In the genomic region with DNA sequence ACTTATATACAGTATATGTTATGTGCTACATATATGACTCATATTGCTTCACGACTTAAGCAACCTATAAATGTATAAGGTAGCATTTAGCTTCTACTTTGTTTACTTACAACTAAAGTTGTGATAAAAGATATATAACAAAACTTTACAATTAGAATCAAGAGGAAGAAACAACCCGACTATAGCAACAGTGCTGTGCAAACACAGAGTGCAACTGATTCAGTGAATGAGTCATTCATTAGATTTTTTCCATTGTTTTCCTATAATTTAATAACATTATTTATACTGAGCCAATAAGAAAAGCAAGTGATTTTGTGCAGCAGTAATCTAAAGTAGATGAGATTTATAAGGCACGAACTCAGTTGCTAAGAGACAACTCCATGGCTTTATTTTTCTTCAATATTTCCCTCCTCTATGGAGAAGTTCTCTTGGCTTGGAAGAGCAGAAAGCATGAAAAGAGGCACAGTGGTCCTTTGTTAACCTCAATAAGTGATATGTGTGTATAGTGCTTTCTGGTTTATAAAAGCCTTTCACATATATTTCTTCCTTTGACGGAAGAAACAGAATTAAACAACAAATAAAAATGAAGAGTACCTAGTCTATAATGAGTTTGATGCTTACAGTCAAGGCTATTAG, we compare ENCODE assay signal across 12 cellular contexts.
A peak's percentile ranks its signal among the peaks of the same experiment; 100 is the strongest.
DNase-seq lines count a peak whose midpoint lies in the region; ATAC-seq lines count a peak whose summit lies in the region.
"Had no signal": no experiment of that assay in that cellular context is flagged by ENCODE, and none has a peak within 500 bp of the region (broad histone marks: within the 10 kb centered on the region; RNA-seq: fewer than 3 reads in every experiment).

No MANE protein-coding gene starts in this region.

- H3K4me3 ChIP-seq in adipocyte (ENCODE audit: low read length) = peak overlapping the region; percentile 23
- H3K4me3 ChIP-seq: BLaER1 treated with 17β-estradiol and CSF1 and Interleukin-3, amounts not matched to agents 10 nM and 100 nM; stomach had no signal

- peak overlapping the region in 1 of 2 donors; percentile 96 for H3K27ac Mint-ChIP-seq in stimulated activated naive CD8-positive, alpha-beta T cell treated with anti-CD3 and anti-CD28 coated beads, Interleukin-15, amount 100 ng/mL, for 72 hours
- H3K27ac Mint-ChIP-seq: natural killer cell had no signal

- DNase-seq in stimulated activated naive CD8-positive, alpha-beta T cell treated with anti-CD3 and anti-CD28 coated beads, Interleukin-15, amount 100 ng/mL, for 72 hours = no peak
- DNase-seq in stimulated activated naive CD8-positive, alpha-beta T cell treated with anti-CD3 and anti-CD28 coated beads, Interleukin-15, Interleukin-2, amounts not matched to agents 100 U/mL and 50 U/mL, for 24 hours = no peak
- DNase-seq in adipocyte (ENCODE audit: low read depth) (peak; percentile 19), medulla oblongata (ENCODE audit: extremely low spot score) (peak; percentile 74), HuH-7 (ENCODE audit: low spot score) (no peak)
- no peak for DNase-seq in stimulated activated CD4-positive, alpha-beta T cell treated with anti-CD3 and anti-CD28 coated beads, Interleukin-4, amount 100 ng/mL, for 4 hours
- DNase-seq: natural killer cell, stomach had no signal

- H3K9me3 Mint-ChIP-seq in stimulated activated naive CD8-positive, alpha-beta T cell treated with anti-CD3 and anti-CD28 coated beads, Interleukin-15, amount 100 ng/mL, for 72 hours = no peaks in the 10 kb centered on the region
- H3K9me3 Mint-ChIP-seq: natural killer cell had no signal

- H3K4me1 Mint-ChIP-seq in stimulated activated naive CD8-positive, alpha-beta T cell treated with anti-CD3 and anti-CD28 coated beads, Interleukin-15, amount 100 ng/mL, for 72 hours = peaks cover 90% of the 10 kb centered on the region

- no peak for ATAC-seq in stimulated activated naive CD8-positive, alpha-beta T cell treated with anti-CD3 and anti-CD28 coated beads, Interleukin-15, amount 100 ng/mL, for 72 hours
- no peak for ATAC-seq in stimulated activated naive CD8-positive, alpha-beta T cell treated with anti-CD3 and anti-CD28 coated beads, Interleukin-15, Interleukin-2, amounts not matched to agents 100 U/mL and 50 U/mL, for 24 hours
- no peak for ATAC-seq in GM18498 (IDR thresholded peaks at IDR 0.05; ENCODE audit: unreplicated experiment)
- no peak for ATAC-seq in HG02840 (IDR thresholded peaks at IDR 0.05; ENCODE audit: low FRiP score, unreplicated experiment)
- ATAC-seq: natural killer cell, Right ventricle myocardium inferior had no signal

- peak overlapping the region; percentile 61 for H3K9ac ChIP-seq in adipocyte (ENCODE audit: low read length)
- H3K9ac ChIP-seq: BLaER1 treated with 17β-estradiol and CSF1 and Interleukin-3, amounts not matched to agents 10 nM and 100 nM had no signal

- H3K27me3 Mint-ChIP-seq in stimulated activated naive CD8-positive, alpha-beta T cell treated with anti-CD3 and anti-CD28 coated beads, Interleukin-15, amount 100 ng/mL, for 72 hours = no peaks in the 10 kb centered on the region

- H3K27me3 ChIP-seq in adipocyte (replicated peaks; ENCODE audit: control insufficient read depth, insufficient read depth, low read length) = no peaks in the 10 kb centered on the region
- H3K27me3 ChIP-seq: BLaER1 treated with 17β-estradiol and CSF1 and Interleukin-3, amounts not matched to agents 10 nM and 100 nM; stomach had no signal

- peaks cover 20% of the 10 kb centered on the region for H3K4me1 ChIP-seq in adipocyte (ENCODE audit: control insufficient read depth, insufficient read depth, low read length)

- no peaks in the 10 kb centered on the region for H3K36me3 ChIP-seq in adipocyte (ENCODE audit: control insufficient read depth, insufficient read depth, low read length, severe bottlenecking)
- H3K36me3 ChIP-seq: stomach had no signal

- H3K9me3 ChIP-seq in adipocyte (ENCODE audit: control insufficient read depth, low read length) = no peaks in the 10 kb centered on the region
- H3K9me3 ChIP-seq: BLaER1 treated with 17β-estradiol and CSF1 and Interleukin-3, amounts not matched to agents 10 nM and 100 nM; stomach had no signal

- H3K4me3 Mint-ChIP-seq in stimulated activated naive CD8-positive, alpha-beta T cell treated with anti-CD3 and anti-CD28 coated beads, Interleukin-15, amount 100 ng/mL, for 72 hours = peak overlapping the region; percentile 71 to 80
- H3K4me3 Mint-ChIP-seq: natural killer cell had no signal

Comparison
In these comparisons a context has a peak if more than half of its experiments do, and no peak if none do; other contexts are left out.
1. DNase-seq: peak in adipocyte (single experiment) and medulla oblongata (single experiment); none in stimulated activated naive CD8-positive, alpha-beta T cell treated with anti-CD3 and anti-CD28 coated beads, Interleukin-15, amount 100 ng/mL, for 72 hours (0 of 2), stimulated activated naive CD8-positive, alpha-beta T cell treated with anti-CD3 and anti-CD28 coated beads, Interleukin-15, Interleukin-2, amounts not matched to agents 100 U/mL and 50 U/mL, for 24 hours (single experiment), HuH-7 (single experiment) and stimulated activated CD4-positive, alpha-beta T cell treated with anti-CD3 and anti-CD28 coated beads, Interleukin-4, amount 100 ng/mL, for 4 hours (0 of 2).